In genomic region chr1:23526329-23527041, GRCh38 we compare ENCODE assay signal across 1 cellular context.
TF ChIP-seq lines count a peak whose summit lies in the region.

No MANE protein-coding gene starts in this region.

TF ChIP-seq in H1, 55 proteins besides CTCF, POLR2A, EP300 and RAD21:
- TF ChIP-seq CTBP2 (IDR thresholded peaks at IDR 0.05; ENCODE audit: borderline replicate concordance, insufficient read depth, insufficient read length, low read length) (no peak), SIX5 (IDR thresholded peaks at IDR 0.05; ENCODE audit: low read depth, low read length) (no peak), JUN (IDR thresholded peaks at IDR 0.05; ENCODE audit: low read depth, low read length) (no peak), SAP30 (IDR thresholded peaks at IDR 0.05; ENCODE audit: insufficient read depth, insufficient replicate concordance, low read length) (no peak), GABPA (IDR thresholded peaks at IDR 0.05; ENCODE audit: borderline replicate concordance, insufficient read depth, low read length) (no peak), TAF7 (optimal IDR thresholded peaks at IDR 0.05; ENCODE audit: borderline replicate concordance, low read depth, low read length) (no peak), CHD7 (IDR thresholded peaks at IDR 0.05; ENCODE audit: insufficient replicate concordance, low read length) (no peak), TBP (IDR thresholded peaks at IDR 0.05; ENCODE audit: low read depth, low read length) (no peak), TCF12 (IDR thresholded peaks at IDR 0.05; ENCODE audit: low read depth, low read length) (no peak), SUZ12 (IDR thresholded peaks at IDR 0.05; ENCODE audit: low read length) (no peak), E2F6 (IDR thresholded peaks at IDR 0.05) (no peak), CHD1 (IDR thresholded peaks at IDR 0.05; ENCODE audit: low read depth, low read length) (no peak), SP4 (IDR thresholded peaks at IDR 0.05; ENCODE audit: low read length) (no peak), RFX5 (IDR thresholded peaks at IDR 0.05; ENCODE audit: borderline replicate concordance, low read depth, low read length) (no peak), KDM4A (IDR thresholded peaks at IDR 0.05; ENCODE audit: low read depth, low read length, severe bottlenecking) (no peak)
